2 cellular contexts compared by ENCODE assay signal in genomic region chr13:96796234-96796633, GRCh38.
TF ChIP-seq lines count a peak whose summit lies in the region.

No MANE protein-coding gene starts in this region.

TF ChIP-seq in H1, 55 proteins besides CTCF, POLR2A, EP300 and RAD21 (continued from another document):
- TF ChIP-seq BCL11A (IDR thresholded peaks at IDR 0.05; ENCODE audit: low read depth in 2 of 2, low read length in 2 of 2), result no peak
- no peak for TF ChIP-seq KDM5A (IDR thresholded peaks at IDR 0.05; ENCODE audit: low read length)
- no peak for TF ChIP-seq CHD1 (IDR thresholded peaks at IDR 0.05; ENCODE audit: low read depth, low read length)
- TF ChIP-seq KDM4A (IDR thresholded peaks at IDR 0.05; ENCODE audit: low read depth, low read length, severe bottlenecking), result no peak
- TF ChIP-seq TBP (IDR thresholded peaks at IDR 0.05; ENCODE audit: low read depth, low read length), result no peak
- no peak for TF ChIP-seq GTF2F1 (IDR thresholded peaks at IDR 0.05; ENCODE audit: borderline replicate concordance, low read depth, low read length)

TF ChIP-seq in neural cell, 6 proteins besides CTCF, POLR2A, EP300 and RAD21 (continued from another document):
- peak; percentile 30 for TF ChIP-seq REST (IDR thresholded peaks at IDR 0.05; ENCODE audit: borderline replicate concordance)
